In genomic region chr4:163930086-163930485, GRCh38 we compare ENCODE assay signal across 18 cellular contexts.
"Had no signal": no experiment of that assay in that cellular context is flagged by ENCODE, and none has a peak within 500 bp of the region (broad histone marks: within the 10 kb centered on the region; RNA-seq: fewer than 3 reads in every experiment).

No MANE protein-coding gene starts in this region.

- H3K4me3 ChIP-seq: heart right ventricle, spleen, testis, tibial nerve, upper lobe of right lung, vagina had no signal

- H3K27ac ChIP-seq: heart right ventricle, neutrophil, spleen, testis, tibial nerve, upper lobe of right lung, vagina had no signal

- H3K27me3 ChIP-seq: heart right ventricle, neutrophil, spleen, testis, tibial nerve, upper lobe of right lung, vagina had no signal

- H3K9me3 ChIP-seq: neutrophil, spleen, testis, tibial nerve, upper lobe of right lung, vagina had no signal

- ATAC-seq: heart right ventricle; naive thymus-derived CD4-positive, alpha-beta T cell; sciatic nerve; stimulated activated naive B cell treated with anti-CD40 and anti-IgM and Interleukin-4, amounts not matched to agents 10 μg/mL and 1 μg/mL and 100 μg/mL, for 72 hours; stimulated activated naive CD8-positive, alpha-beta T cell treated with anti-CD3 and anti-CD28 coated beads, Interleukin-15, amount 100 ng/mL, for 72 hours; upper lobe of right lung had no signal

- H3K36me3 ChIP-seq: heart right ventricle, neutrophil, spleen, tibial nerve, upper lobe of right lung, vagina had no signal

- H3K4me1 ChIP-seq: heart right ventricle, spleen, testis, tibial nerve, upper lobe of right lung, vagina had no signal

- DNase-seq: dermis blood vessel endothelial cell; heart right ventricle; hypothalamus; naive thymus-derived CD4-positive, alpha-beta T cell; nephron progenitor cell; posterior cingulate gyrus; spleen; stimulated activated CD4-positive, alpha-beta T cell treated with anti-CD3 and anti-CD28 coated beads, Interleukin-15, amount 100 ng/mL, for 24 hours; stimulated activated CD4-positive, alpha-beta T cell treated with anti-CD3 and anti-CD28 coated beads, Interleukin-1b, Interleukin-23, amount 100 ng/mL, for 48 hours; stimulated activated CD4-positive, alpha-beta T cell treated with anti-CD3 and anti-CD28 coated beads, Interleukin-4, amount 100 ng/mL, for 24 hours; stimulated activated naive B cell treated with anti-CD40 and anti-IgM and Interleukin-4, amounts not matched to agents 10 μg/mL and 1 μg/mL and 100 μg/mL, for 72 hours; stimulated activated naive CD8-positive, alpha-beta T cell treated with anti-CD3 and anti-CD28 coated beads, Interleukin-15, amount 100 ng/mL, for 72 hours; testis; upper lobe of right lung had no signal
